Comparison of ENCODE assay signal across 8 cellular contexts in genomic region chr15:79673416-79674123, GRCh38.
DNase-seq lines count a peak whose midpoint lies in the region; ATAC-seq, FAIRE-seq and TF ChIP-seq lines count a peak whose summit lies in the region.

No MANE protein-coding gene starts in this region.

- FAIRE-seq in K562 (lab: Jason Lieb, UNC), result no peak

- TF ChIP-seq RAD21 in K562 (CRISPR knock-in tag; conservative IDR thresholded peaks at IDR 0.05 in 1 of 2, IDR thresholded peaks at IDR 0.05 in 1 of 2), result no peak

- in situ Hi-C loops in K562 (cut with MboI), result no loop called here

- H3K27me3 ChIP-seq in ACC112 (ENCODE audit: insufficient read depth, low read length) (no peaks in the 10 kb centered on the region), K562 (ENCODE audit: control insufficient read depth in 2 of 2, insufficient read depth in 2 of 2, low read length in 2 of 2) (peaks cover 0 to 9% of the 10 kb centered on the region in 2 experiments; a peak in 2 of 5 replicates), prostate gland (replicated peaks; ENCODE audit: insufficient read depth) (no peaks in the 10 kb centered on the region)

- CTCF ChIA-PET in K562 (lab: Yijun Ruan, JAX; ENCODE audit: low intra/inter-chr PET ratio), result no interaction called here

- H3K79me2 ChIP-seq in ACC112 (ENCODE audit: control insufficient read depth, insufficient read depth, low read length, unreplicated experiment), result no peaks in the 10 kb centered on the region
- H3K79me2 ChIP-seq in K562 (ENCODE audit: control insufficient read depth, insufficient read depth, low read length), result no peaks in the 10 kb centered on the region

- 0% methylated on average over 4 of the region's 4 CpGs for WGBS in K562 (ENCODE audit: insufficient coverage, low coverage, missing lambda C conversion rate)
- whole genome bisulfite sequencing in prostate gland, result 65% methylated on average over 4 of the region's 4 CpGs

- no peaks in the 10 kb centered on the region for H3K9me1 ChIP-seq in K562 (ENCODE audit: control insufficient read depth, insufficient read depth, low read length)

- POLR2A ChIA-PET in K562 (lab: Yijun Ruan, JAX), result no interaction called here

- H3K36me3 ChIP-seq in ACC112 (ENCODE audit: insufficient read depth, low read length), result no peaks in the 10 kb centered on the region
- H3K36me3 ChIP-seq in K562 (ENCODE audit: control insufficient read depth, insufficient read depth, low read length), result no peaks in the 10 kb centered on the region
- H3K36me3 ChIP-seq in prostate gland, result no peaks in the 10 kb centered on the region

- no peak for TF ChIP-seq CTCF in K562 (IDR thresholded peaks at IDR 0.05 in 2 of 3, conservative IDR thresholded peaks at IDR 0.05 in 1 of 3; ENCODE audit: insufficient read depth in 2 of 3, low read depth in 1 of 3, low read length in 3 of 3)
- no peak for TF ChIP-seq CTCF in prostate gland (IDR thresholded peaks at IDR 0.05)

- intact Hi-C loops in K562 (cut with micrococcal nuclease), result no loop called here
- intact Hi-C loops in prostate gland (cut with DNase I), result no loop called here
- intact Hi-C loops in posterior vena cava (cut with DNase I), result no loop called here

- DNase-seq in HS-27A (ENCODE audit: low read depth), result peak; percentile 60
- no peak for DNase-seq in K562 (ENCODE audit: extremely low read depth in 1 of 4, low spot score in 3 of 4)
- DNase-seq in prostate gland (ENCODE audit: low spot score), result no peak
- DNase-seq in posterior vena cava (ENCODE audit: low spot score), result no peak

- H3K9me3 ChIP-seq in K562 (replicated peaks; ENCODE audit: control insufficient read depth, insufficient read depth, low read depth, low read length) (no peaks in the 10 kb centered on the region), prostate gland (no peaks in the 10 kb centered on the region)

- TF ChIP-seq POLR2A in K562 (conservative IDR thresholded peaks at IDR 0.05) (no peak), prostate gland (IDR thresholded peaks at IDR 0.05) (no peak)

- no TSS peak for BruUV-seq in K562 (replicated peaks; lab: Mats Ljungman, UMichigan)

- TF ChIP-seq EP300 in K562 (IDR thresholded peaks at IDR 0.05; ENCODE audit: low read length), result no peak

- H2AFZ ChIP-seq in ACC112 (ENCODE audit: low read length, unreplicated experiment) (peak overlapping the region; percentile 83), K562 (ENCODE audit: low read depth, low read length) (no peak overlapping the region)

- peak overlapping the region; percentile 59 for H3K27ac ChIP-seq in ACC112 (ENCODE audit: low read depth, low read length)
- no peak overlapping the region for H3K27ac ChIP-seq in K562 (ENCODE audit: extremely low read depth, low read depth, low read length)
- H3K27ac ChIP-seq in prostate gland, result no peak overlapping the region

- 0 out of 2 replicates have a peak overlapping the region, but pooled peaks have one; percentile 4 for H3K4me3 ChIP-seq in ACC112 (ENCODE audit: low read depth, low read length)
- no peak overlapping the region for H3K4me3 ChIP-seq in K562
- no peak overlapping the region for H3K4me3 ChIP-seq in prostate gland

- no peaks in the 10 kb centered on the region for H4K20me1 ChIP-seq in K562 (replicated peaks; ENCODE audit: control insufficient read depth, insufficient read depth, low read length)

- peaks cover 20% of the 10 kb centered on the region for H3K4me1 ChIP-seq in ACC112 (ENCODE audit: control insufficient read depth, insufficient read depth, low read length, unreplicated experiment)
- H3K4me1 ChIP-seq in K562 (replicated peaks in 1 of 2; ENCODE audit: control insufficient read depth in 2 of 2, insufficient read depth in 2 of 2, low read length in 2 of 2), result no peaks in the 10 kb centered on the region
- H3K4me1 ChIP-seq in prostate gland (replicated peaks), result no peaks in the 10 kb centered on the region

- ATAC-seq in GM19452 (IDR thresholded peaks at IDR 0.05; ENCODE audit: unreplicated experiment) (peak; percentile 85), K562 (no peak), GM18870 (IDR thresholded peaks at IDR 0.05; ENCODE audit: unreplicated experiment) (no peak), HG03097 (IDR thresholded peaks at IDR 0.05; ENCODE audit: low FRiP score, unreplicated experiment) (no peak)

- no peak overlapping the region for H3K9ac ChIP-seq in K562 (ENCODE audit: insufficient read depth in 1 of 2, low read depth in 2 of 2, low read length in 2 of 2)

- H3K4me2 ChIP-seq in K562 (ENCODE audit: insufficient read depth, low read length), result no peak overlapping the region

TF ChIP-seq in K562, 482 proteins besides CTCF, POLR2A, EP300 and RAD21:
- TF ChIP-seq SPI1 (IDR thresholded peaks at IDR 0.05; ENCODE audit: borderline replicate concordance, low read depth, low read length) (peak; percentile 68; the same call in 1 of the 2 replicates), ZNF507 (tag; conservative IDR thresholded peaks at IDR 0.05) (no peak), NEUROD1 (IDR thresholded peaks at IDR 0.05; ENCODE audit: borderline replicate concordance, low read depth, low read length, partially characterized antibody) (no peak), MEIS2 (IDR thresholded peaks at IDR 0.05; ENCODE audit: partially characterized antibody) (peak; percentile 54), PBX2 (CRISPR knock-in tag; IDR thresholded peaks at IDR 0.05; ENCODE audit: low read depth) (no peak), PBX2 (tag; conservative IDR thresholded peaks at IDR 0.05; ENCODE audit: low read depth) (0 out of 2 replicates have a peak, but pooled peaks have one; percentile 17)
